ENCODE assay signal across 8 cellular contexts in the genomic region with DNA sequence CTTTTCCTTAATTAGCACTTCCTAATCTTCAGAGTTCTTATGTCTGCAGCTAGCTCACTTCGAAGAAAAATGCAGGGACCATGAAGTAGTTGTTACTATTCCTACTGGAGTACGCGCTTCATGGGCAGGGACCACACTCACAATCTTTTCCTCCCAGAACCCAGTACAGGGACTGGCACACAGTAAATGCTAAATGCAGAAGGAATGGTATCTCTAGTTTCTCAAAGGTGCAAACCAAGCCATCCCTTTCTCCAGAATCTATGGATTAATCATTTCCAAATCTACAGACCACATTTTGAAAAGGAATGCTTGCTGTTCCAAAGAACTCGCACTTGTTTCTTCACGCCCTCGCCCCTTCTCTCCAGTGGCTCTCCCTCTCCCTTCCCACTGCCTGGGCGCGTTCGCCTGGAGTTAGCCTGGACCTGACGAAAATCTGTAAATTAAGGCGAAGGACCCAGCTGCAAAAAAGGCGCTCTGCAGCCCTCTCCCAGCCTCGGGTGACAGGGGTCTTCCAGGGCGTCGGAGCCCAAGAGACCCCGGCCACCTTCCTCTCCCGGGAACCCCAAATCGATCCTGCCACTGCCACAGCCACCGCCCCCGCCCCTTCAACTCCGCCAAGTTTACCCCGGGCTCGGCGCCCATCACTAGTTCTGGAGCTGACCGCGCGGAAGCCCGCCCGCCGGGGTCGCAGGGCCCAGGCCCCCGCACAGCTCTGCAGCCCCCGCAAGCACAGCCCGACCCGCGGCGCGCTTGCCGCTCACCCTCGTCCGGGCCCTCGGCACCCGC. TPM values are rescaled to one million over a fixed set of nuclear protein-coding genes. Genes with fewer than 3 reads are reported as not detected.
A peak's percentile ranks its signal among the peaks of the same experiment; 100 is the strongest.
DNase-seq lines count a peak whose midpoint lies in the region; ATAC-seq and TF ChIP-seq lines count a peak whose summit lies in the region.

No MANE protein-coding gene starts in this region.

- DNase-seq in NCI-H2171 treated with DMSO at 0.1 percent for 48 hours (lab: John Stamatoyannopoulos, UW) (peak; percentile 34), NCI-H2171 (lab: John Stamatoyannopoulos, UW) (no peak), RWPE1 (ENCODE audit: low spot score) (peak; percentile 7), epithelial cell of prostate (ENCODE audit: low read depth, low spot score) (no peak), neural progenitor cell (ENCODE audit: low spot score) (no peak)
- no peak for DNase-seq in activated effector memory CD4-positive, alpha-beta T cell treated with anti-CD3 and anti-CD28 coated beads, Interleukin-2, amount 50 U/mL, for 16 hours

- no peak for TF ChIP-seq CTCF in RWPE1 (conservative IDR thresholded peaks at IDR 0.05; ENCODE audit: low read depth)
- no peak for TF ChIP-seq CTCF in neural progenitor cell (IDR thresholded peaks at IDR 0.05)

- ATAC-seq in GM19452 (IDR thresholded peaks at IDR 0.05; ENCODE audit: unreplicated experiment), result no peak
- ATAC-seq in HG03196 (IDR thresholded peaks at IDR 0.05; ENCODE audit: unreplicated experiment), result no peak

- H3K4me3 ChIP-seq in neural progenitor cell, result peak overlapping the region; percentile 73

- peak overlapping the region; percentile 98 for H3K27ac Mint-ChIP-seq in neural progenitor cell

- H3K4me2 ChIP-seq in neural progenitor cell, result peak overlapping the region; percentile 85

- peak overlapping the region; percentile 46 for H2AFZ ChIP-seq in neural progenitor cell (replicated peaks)

- H3K9me3 Mint-ChIP-seq in neural progenitor cell, result no peaks in the 10 kb centered on the region

- no peaks in the 10 kb centered on the region for H3K9me3 ChIP-seq in neural progenitor cell (ENCODE audit: low read depth)

- H3K36me3 Mint-ChIP-seq in neural progenitor cell, result peaks cover 8% of the 10 kb centered on the region

- H3F3A ChIP-seq in neural progenitor cell (ENCODE audit: low read depth), result peaks cover 16% of the 10 kb centered on the region

- peaks cover 27% of the 10 kb centered on the region for H3K4me1 Mint-ChIP-seq in neural progenitor cell

- peaks cover 2% of the 10 kb centered on the region for H3K27me3 Mint-ChIP-seq in neural progenitor cell (ENCODE audit: insufficient read depth, low read depth)

- peak overlapping the region; percentile 93 for H3K27ac ChIP-seq in RWPE1
- H3K27ac ChIP-seq in epithelial cell of prostate, result peak overlapping the region; percentile 75
- peak overlapping the region; percentile 88 for H3K27ac ChIP-seq in neural progenitor cell

- peak overlapping the region; percentile 98 for H3K4me3 Mint-ChIP-seq in neural progenitor cell

- H3K36me3 ChIP-seq in neural progenitor cell, result no peaks in the 10 kb centered on the region

- peaks cover 8% of the 10 kb centered on the region for H3K4me1 ChIP-seq in neural progenitor cell

- H3K79me2 ChIP-seq in neural progenitor cell (ENCODE audit: low read depth), result peaks cover 52% of the 10 kb centered on the region

- CTCF ChIA-PET in RWPE1 (lab: Yijun Ruan, JAX), result no interaction called here

- POLR2A ChIA-PET in RWPE1 (lab: Yijun Ruan, JAX; ENCODE audit: low non-redundant PET), result interaction anchor here (0.7 kb wide), 1 partner anchor 98 kb away, joined by 4 read pairs; no protein-coding TSS in a partner anchor

- peak overlapping the region; percentile 75 for H3K9ac ChIP-seq in neural progenitor cell

- peaks cover 48% of the 10 kb centered on the region for H4K20me1 ChIP-seq in neural progenitor cell (ENCODE audit: low read depth)

- H3K27me3 ChIP-seq in neural progenitor cell, result peaks cover 25% of the 10 kb centered on the region

RNA-seq across cellular contexts. Expression of a gene that starts 0.6 kb away (rescaled TPM):
- 142 and 171 TPM in 2 replicates for total RNA-seq in neural progenitor cell (ENCODE audit: low replicate concordance)

Comparison
In these comparisons a context has a peak if more than half of its experiments do, and no peak if none do; other contexts are left out.
1. DNase-seq: peak in NCI-H2171 treated with DMSO at 0.1 percent for 48 hours (single experiment) and RWPE1 (single experiment); none in NCI-H2171 (single experiment), epithelial cell of prostate (single experiment), neural progenitor cell (single experiment) and activated effector memory CD4-positive, alpha-beta T cell treated with anti-CD3 and anti-CD28 coated beads, Interleukin-2, amount 50 U/mL, for 16 hours (single experiment).
2. Peak in every context shown above with its lines, with median percentiles within 50 percentile points of each other: H3K27ac ChIP-seq.